In the genomic region with DNA sequence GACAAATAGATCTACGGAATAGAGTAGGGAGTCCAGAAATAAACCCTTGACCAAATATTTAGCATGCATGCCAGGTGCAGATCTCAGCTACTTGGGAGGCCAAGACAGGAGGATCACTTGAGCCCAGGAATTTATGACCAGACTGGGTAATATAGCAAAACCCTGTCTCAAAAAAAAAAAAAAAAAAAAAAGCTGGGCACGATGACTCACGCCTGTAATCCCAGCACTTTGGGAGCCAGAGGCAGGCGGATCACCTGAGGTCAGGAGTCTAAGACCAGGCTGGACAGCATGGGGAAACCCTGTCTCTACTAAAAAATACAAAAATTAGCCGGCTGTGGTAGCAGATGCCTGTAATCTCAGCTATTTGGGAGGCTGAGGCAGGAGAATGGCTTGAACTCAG, we compare ENCODE assay signal across 5 cellular contexts. TPM values are rescaled to one million over a fixed set of nuclear protein-coding genes. Genes with fewer than 3 reads are reported as not detected.
"Had no signal": no experiment of that assay in that cellular context is flagged by ENCODE, and none has a peak within 500 bp of the region (broad histone marks: within the 10 kb centered on the region; RNA-seq: fewer than 3 reads in every experiment).

No MANE protein-coding gene starts in this region.

RNA-seq across cellular contexts. Expression of a gene that starts 50.7 kb away (rescaled TPM):
- total RNA-seq: M059J, PC-9, SJCRH30, SK-MEL-5 had no signal

RNA-seq across cellular contexts. Expression of a gene that starts 50.8 kb away (rescaled TPM):
- total RNA-seq: M059J, PC-9, Right ventricle myocardium inferior, SJCRH30, SK-MEL-5 had no signal
